In the genomic region with DNA sequence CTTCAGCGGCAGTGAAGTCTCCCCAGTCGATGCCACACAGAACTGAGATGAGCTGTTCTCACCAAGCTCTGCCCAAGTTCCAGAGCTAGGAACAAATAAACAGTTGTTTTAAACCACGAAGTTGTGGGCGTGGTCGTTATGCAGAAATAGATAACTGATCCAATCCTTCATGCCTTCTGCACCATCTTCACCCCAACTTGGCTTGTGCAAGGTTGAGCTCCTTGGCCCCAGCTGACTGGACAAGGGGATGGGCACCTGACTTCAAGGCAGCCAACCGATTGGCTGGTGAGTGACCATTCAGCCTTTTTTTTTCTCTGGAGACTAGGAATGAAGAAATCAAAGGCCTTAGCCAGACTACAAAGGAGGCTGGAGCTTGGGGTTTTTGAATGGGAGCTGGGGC, we compare ENCODE assay signal across 25 cellular contexts. TPM values are rescaled to one million over a fixed set of nuclear protein-coding genes. Genes with fewer than 3 reads are reported as not detected.
DNase-seq lines count a peak whose midpoint lies in the region; ATAC-seq, FAIRE-seq and TF ChIP-seq lines count a peak whose summit lies in the region.
"Had no signal": no experiment of that assay in that cellular context is flagged by ENCODE, and none has a peak within 500 bp of the region (broad histone marks: within the 10 kb centered on the region; RNA-seq: fewer than 3 reads in every experiment).

No MANE protein-coding gene starts in this region.

- peak; percentile 12 for DNase-seq in GM23248
- peak; percentile 54 for DNase-seq in NB4 (ENCODE audit: low read depth)
- no peak for DNase-seq in bronchial epithelial cell (ENCODE audit: low read depth)
- no peak for DNase-seq in neural progenitor cell (ENCODE audit: low spot score)
- DNase-seq in left colon: no peak
- no peak for DNase-seq in NCI-H1417 treated with DMSO at 0.1 percent for 48 hours (lab: John Stamatoyannopoulos, UW)
- DNase-seq in cerebellar nuclear complex (lab: John Stamatoyannopoulos, UW): no peak
- DNase-seq: activated naive CD4-positive, alpha-beta T cell treated with anti-CD3 and anti-CD28 coated beads for 36 hours; activated T-cell treated with anti-CD3 and anti-CD28 coated beads, Interleukin-2, amount 50 U/mL, for 24 hours; CD4-positive, alpha-beta memory T cell; DMS79; effector CD8-positive, alpha-beta T cell; NCI-H1694 treated with DMSO at 0.1 percent for 48 hours; NCI-H82; nephron progenitor cell; psoas muscle; stimulated activated CD4-positive, alpha-beta T cell treated with anti-CD3 and anti-CD28 coated beads, Interleukin-1b, Interleukin-23, amount 100 ng/mL, for 48 hours; stimulated activated naive B cell treated with anti-CD40 and anti-IgM and Interleukin-4, amounts not matched to agents 10 μg/mL and 1 μg/mL and 100 μg/mL, for 72 hours; T-helper 17 cell; thyroid gland had no signal

- H3K27me3 ChIP-seq in GM23248 (replicated peaks; ENCODE audit: insufficient read depth) (no peaks in the 10 kb centered on the region), bronchial epithelial cell (ENCODE audit: control insufficient read depth, insufficient read depth, low read length) (peaks cover 3% of the 10 kb centered on the region), neural progenitor cell (no peaks in the 10 kb centered on the region)
- H3K27me3 ChIP-seq: ascending aorta, thyroid gland had no signal

- in situ Hi-C loops in GM23248 (cut with MboI): no loop called here

- H3K4me1 ChIP-seq in GM23248 (ENCODE audit: insufficient read depth) (peaks cover 10% of the 10 kb centered on the region), neural progenitor cell (peaks cover 60% of the 10 kb centered on the region)
- H3K4me1 ChIP-seq: ascending aorta, psoas muscle, thyroid gland had no signal

- no peak for TF ChIP-seq POLR2A in NB4 (IDR thresholded peaks at IDR 0.05; ENCODE audit: extremely low read depth, insufficient read length)

- H3K4me3 Mint-ChIP-seq in neural progenitor cell: no peak overlapping the region
- H3K4me3 Mint-ChIP-seq: activated naive CD4-positive, alpha-beta T cell treated with anti-CD3 and anti-CD28 coated beads for 36 hours; activated T-cell treated with anti-CD3 and anti-CD28 coated beads, Interleukin-2, amount 50 U/mL, for 24 hours; CD4-positive, alpha-beta memory T cell; nephron progenitor cell; stimulated activated naive B cell treated with anti-CD40 and anti-IgM and Interleukin-4, amounts not matched to agents 10 μg/mL and 1 μg/mL and 100 μg/mL, for 72 hours; T-helper 17 cell had no signal

- H3F3A ChIP-seq in GM23248 (ENCODE audit: insufficient read depth): no peaks in the 10 kb centered on the region
- H3F3A ChIP-seq in neural progenitor cell (ENCODE audit: low read depth): peaks cover 30% of the 10 kb centered on the region

- H3K36me3 Mint-ChIP-seq in neural progenitor cell: no peaks in the 10 kb centered on the region
- H3K36me3 Mint-ChIP-seq: CD4-positive, alpha-beta memory T cell; stimulated activated naive B cell treated with anti-CD40 and anti-IgM and Interleukin-4, amounts not matched to agents 10 μg/mL and 1 μg/mL and 100 μg/mL, for 72 hours had no signal

- H3K27ac Mint-ChIP-seq in neural progenitor cell: peak overlapping the region; percentile 76
- H3K27ac Mint-ChIP-seq: activated naive CD4-positive, alpha-beta T cell treated with anti-CD3 and anti-CD28 coated beads for 36 hours; activated T-cell treated with anti-CD3 and anti-CD28 coated beads, Interleukin-2, amount 50 U/mL, for 24 hours; CD4-positive, alpha-beta memory T cell; stimulated activated naive B cell treated with anti-CD40 and anti-IgM and Interleukin-4, amounts not matched to agents 10 μg/mL and 1 μg/mL and 100 μg/mL, for 72 hours; T-helper 17 cell had no signal

- H3K9ac ChIP-seq in GM23248: no peak overlapping the region
- H3K9ac ChIP-seq in neural progenitor cell: no peak overlapping the region

- H3K9me3 ChIP-seq in GM23248 (ENCODE audit: low read depth): no peaks in the 10 kb centered on the region
- H3K9me3 ChIP-seq in neural progenitor cell (ENCODE audit: low read depth): no peaks in the 10 kb centered on the region
- H3K9me3 ChIP-seq: ascending aorta, esophagus muscularis mucosa, psoas muscle, thyroid gland had no signal

- peak; percentile 47 for FAIRE-seq in bronchial epithelial cell (lab: Jason Lieb, UNC)
- FAIRE-seq: GM12892 had no signal

- no peak overlapping the region for H2AFZ ChIP-seq in GM23248
- no peak overlapping the region for H2AFZ ChIP-seq in neural progenitor cell (replicated peaks)

- H3K27ac ChIP-seq in GM23248: no peak overlapping the region
- H3K27ac ChIP-seq in neural progenitor cell: no peak overlapping the region
- H3K27ac ChIP-seq: ascending aorta, esophagus muscularis mucosa, psoas muscle, thyroid gland had no signal

- H3K9me3 Mint-ChIP-seq in neural progenitor cell: no peaks in the 10 kb centered on the region
- H3K9me3 Mint-ChIP-seq: activated naive CD4-positive, alpha-beta T cell treated with anti-CD3 and anti-CD28 coated beads for 36 hours; activated T-cell treated with anti-CD3 and anti-CD28 coated beads, Interleukin-2, amount 50 U/mL, for 24 hours; nephron progenitor cell; stimulated activated naive B cell treated with anti-CD40 and anti-IgM and Interleukin-4, amounts not matched to agents 10 μg/mL and 1 μg/mL and 100 μg/mL, for 72 hours had no signal

- H3K4me2 ChIP-seq in GM23248 (ENCODE audit: unreplicated experiment) (no peak overlapping the region), neural progenitor cell (no peak overlapping the region)

- H4K20me1 ChIP-seq in GM23248 (ENCODE audit: insufficient read depth): no peaks in the 10 kb centered on the region
- H4K20me1 ChIP-seq in neural progenitor cell (ENCODE audit: low read depth): peaks cover 11% of the 10 kb centered on the region

- H3K9me2 ChIP-seq in GM23248 (ENCODE audit: insufficient read depth): no peaks in the 10 kb centered on the region

- H3K36me3 ChIP-seq in GM23248 (ENCODE audit: low read depth): no peaks in the 10 kb centered on the region
- H3K36me3 ChIP-seq in bronchial epithelial cell (ENCODE audit: control insufficient read depth, insufficient read depth, low read length): no peaks in the 10 kb centered on the region
- no peaks in the 10 kb centered on the region for H3K36me3 ChIP-seq in neural progenitor cell
- H3K36me3 ChIP-seq: ascending aorta, esophagus muscularis mucosa, thyroid gland had no signal

- H3K27me3 Mint-ChIP-seq in neural progenitor cell (ENCODE audit: insufficient read depth, low read depth): peaks cover 13% of the 10 kb centered on the region

- H3K4me3 ChIP-seq in GM23248 (no peak overlapping the region), NB4 (ENCODE audit: low read depth, low read length) (no peak overlapping the region), bronchial epithelial cell (ENCODE audit: low read depth, low read length) (no peak overlapping the region), neural progenitor cell (no peak overlapping the region)
- H3K4me3 ChIP-seq: ascending aorta, esophagus muscularis mucosa, psoas muscle, thyroid gland had no signal

- H3K4me1 Mint-ChIP-seq in neural progenitor cell: peaks cover 74% of the 10 kb centered on the region

- 65 to 67% methylated on average over 6 of the region's 6 CpGs for WGBS in GM23248 (ENCODE audit: low coverage in 1 of 2, low lambda C conversion rate in 2 of 2, missing lambda C conversion rate in 2 of 2), 2 experiments

- H3K79me2 ChIP-seq in GM23248 (ENCODE audit: insufficient read depth) (no peaks in the 10 kb centered on the region), neural progenitor cell (ENCODE audit: low read depth) (no peaks in the 10 kb centered on the region)

- ATAC-seq in left colon: no peak
- no peak for ATAC-seq in esophagus mucosa
- ATAC-seq: psoas muscle, T-helper 17 cell had no signal

- TF ChIP-seq CTCF in NB4 (IDR thresholded peaks at IDR 0.05; ENCODE audit: low read depth, low read length) (no peak), bronchial epithelial cell (IDR thresholded peaks at IDR 0.05; ENCODE audit: insufficient read depth, low read length, severe bottlenecking) (no peak), neural progenitor cell (IDR thresholded peaks at IDR 0.05) (no peak)

- intact Hi-C loops in left colon (cut with DNase I, micrococcal nuclease): no loop called here

RNA-seq across cellular contexts. Expression of a gene that starts 23.9 kb away (rescaled TPM):
- total RNA-seq in GM23248 (2014; rRNA removed; shearing (Covaris generic)): not detected in 2 replicates
- polyA plus RNA-seq in GM23248 (2016; fragmentation: Nextera tagmentation; extraction: Ambion mirVana): not detected in 2 replicates
- total RNA-seq in bronchial epithelial cell: not detected in 2 replicates
- total RNA-seq in neural progenitor cell (ENCODE audit: low replicate concordance): 7.9 and 28.2 TPM in 2 replicates
- total RNA-seq in left colon: 1 to 10 TPM; 1.2 to 2.2 TPM
- total RNA-seq in esophagus mucosa: 0.32 TPM
- total RNA-seq: activated naive CD4-positive, alpha-beta T cell treated with anti-CD3 and anti-CD28 coated beads for 36 hours; CD4-positive, alpha-beta memory T cell; M059J; T-helper 17 cell had no signal
- polyA plus RNA-seq: CD4-positive, alpha-beta memory T cell had no signal

Comparison
In these comparisons a context has a peak if more than half of its experiments do, and no peak if none do; other contexts are left out.
1. DNase-seq: peak in GM23248 (single experiment) and NB4 (single experiment); none in bronchial epithelial cell (single experiment), neural progenitor cell (single experiment), left colon (0 of 2), NCI-H1417 treated with DMSO at 0.1 percent for 48 hours (single experiment) and cerebellar nuclear complex (0 of 2).